8 cellular contexts compared by ENCODE assay signal in genomic region chr16:85564277-85565051, GRCh38. TPM values are rescaled to one million over a fixed set of nuclear protein-coding genes. Genes with fewer than 3 reads are reported as not detected.
DNase-seq lines count a peak whose midpoint lies in the region; ATAC-seq and TF ChIP-seq lines count a peak whose summit lies in the region.

No MANE protein-coding gene starts in this region.

- peaks cover 0 to 9% (median under 1%) of the 10 kb centered on the region in 7 donors for H3K9me3 Mint-ChIP-seq in CD14-positive monocyte

- peak overlapping the region; percentile 100 for H3K9ac ChIP-seq in Loucy (ENCODE audit: low read depth, low read length, poor library complexity, severe bottlenecking)

- H3K4me3 ChIP-seq in Loucy (ENCODE audit: low read length, poor library complexity, severe bottlenecking): peak overlapping the region; percentile 98
- H3K4me3 ChIP-seq in brain microvascular endothelial cell (ENCODE audit: low read depth, low read length): no peak overlapping the region
- H3K4me3 ChIP-seq in neutrophil (ENCODE audit: low read depth in 1 of 2, low read length in 1 of 2): no peak overlapping the region

- in situ Hi-C loops in brain microvascular endothelial cell (cut with HindIII; ENCODE audit: low pct_ligation_motif_present, low sequenced_read_pairs): no loop called here

- H3K4me1 ChIP-seq in Loucy (ENCODE audit: insufficient read depth, low read length, poor library complexity, severe bottlenecking) (peaks cover 74% of the 10 kb centered on the region), neutrophil (ENCODE audit: control insufficient read depth in 1 of 2, insufficient read depth in 1 of 2, low read depth in 1 of 2, low read length in 1 of 2) (peaks cover 20 to 21% of the 10 kb centered on the region in 2 experiments)

- H3F3A ChIP-seq in Loucy (ENCODE audit: low read depth): peaks cover 33% of the 10 kb centered on the region

- H3K27ac ChIP-seq in brain microvascular endothelial cell (no peak overlapping the region), neutrophil (peak overlapping the region; percentile 40)

- DNase-seq in CD14-positive monocyte (ENCODE audit: low spot score) (no peak), brain microvascular endothelial cell (no peak), ureter (ENCODE audit: low spot score) (no peak), AG20443 (ENCODE audit: low spot score) (no peak)

- H2AFZ ChIP-seq in Loucy (ENCODE audit: low read length): no peak overlapping the region

- H3K9me2 ChIP-seq in Loucy (replicated peaks; ENCODE audit: low read depth, low read length): no peaks in the 10 kb centered on the region

- H4K20me1 ChIP-seq in Loucy (ENCODE audit: insufficient read depth, low read length, poor library complexity, severe bottlenecking): peaks cover 58% of the 10 kb centered on the region

- H3K4me3 Mint-ChIP-seq in CD14-positive monocyte: peak overlapping the region in 1 of 2 donors; percentile 68

- intact Hi-C loops in CD14-positive monocyte (cut with micrococcal nuclease): loop anchor here (5.0 kb wide), 2 partner anchors 37 to 142 kb away; no protein-coding TSS in a partner anchor

- TF ChIP-seq CTCF in CD14-positive monocyte (IDR thresholded peaks at IDR 0.05): peak; percentile 30
- TF ChIP-seq CTCF in Loucy (conservative IDR thresholded peaks at IDR 0.05; ENCODE audit: low read length): peak; percentile 78
- peak; percentile 72 for TF ChIP-seq CTCF in brain microvascular endothelial cell (IDR thresholded peaks at IDR 0.05; ENCODE audit: low read depth, low read length, missing control alignments)
- peak; percentile 71 for TF ChIP-seq CTCF in neutrophil (IDR thresholded peaks at IDR 0.05)

- H3K36me3 ChIP-seq in Loucy (ENCODE audit: insufficient read depth, low read length) (peaks cover 6% of the 10 kb centered on the region; the same call in 1 of the 2 replicates), brain microvascular endothelial cell (replicated peaks) (no peaks in the 10 kb centered on the region), neutrophil (no peaks in the 10 kb centered on the region)

- H3K79me2 ChIP-seq in Loucy (ENCODE audit: insufficient read depth, low read length): peaks cover 93% of the 10 kb centered on the region

- peaks cover 1 to 3% (median 1%) of the 10 kb centered on the region in 3 donors for H3K27me3 Mint-ChIP-seq in CD14-positive monocyte (ENCODE audit: low read depth in 3 of 3)

- ATAC-seq in GM19035 (IDR thresholded peaks at IDR 0.05; ENCODE audit: unreplicated experiment): no peak
- ATAC-seq in GM18873 (IDR thresholded peaks at IDR 0.05; ENCODE audit: low FRiP score, unreplicated experiment): no peak

- H3K9me3 ChIP-seq in Loucy (ENCODE audit: insufficient read depth, low read depth, low read length) (no peaks in the 10 kb centered on the region), neutrophil (no peaks in the 10 kb centered on the region)

- H3K36me3 Mint-ChIP-seq in CD14-positive monocyte: peaks cover 23 to 34% of the 10 kb centered on the region in 2 donors

- H3K27me3 ChIP-seq in Loucy (ENCODE audit: insufficient read depth, low read length, poor library complexity, severe bottlenecking): no peaks in the 10 kb centered on the region
- H3K27me3 ChIP-seq in brain microvascular endothelial cell (replicated peaks): no peaks in the 10 kb centered on the region
- no peaks in the 10 kb centered on the region for H3K27me3 ChIP-seq in neutrophil

- H3K4me1 Mint-ChIP-seq in CD14-positive monocyte: peaks cover 83% of the 10 kb centered on the region

- H3K4me2 ChIP-seq in Loucy (ENCODE audit: low read depth, low read length, poor library complexity, severe bottlenecking): peak overlapping the region; percentile 95

- peak overlapping the region in 5 of 7 donors; percentile 2 to 80 (median 51) for H3K27ac Mint-ChIP-seq in CD14-positive monocyte

RNA-seq across cellular contexts. Expression of gene GSE1, which starts 48.7 kb away (rescaled TPM):
- under 1 TPM; 0.67 to 0.86 TPM for polyA plus RNA-seq in CD14-positive monocyte
- total RNA-seq in ureter: 49.8 TPM
